23 cellular contexts compared by ENCODE assay signal in the genomic region with DNA sequence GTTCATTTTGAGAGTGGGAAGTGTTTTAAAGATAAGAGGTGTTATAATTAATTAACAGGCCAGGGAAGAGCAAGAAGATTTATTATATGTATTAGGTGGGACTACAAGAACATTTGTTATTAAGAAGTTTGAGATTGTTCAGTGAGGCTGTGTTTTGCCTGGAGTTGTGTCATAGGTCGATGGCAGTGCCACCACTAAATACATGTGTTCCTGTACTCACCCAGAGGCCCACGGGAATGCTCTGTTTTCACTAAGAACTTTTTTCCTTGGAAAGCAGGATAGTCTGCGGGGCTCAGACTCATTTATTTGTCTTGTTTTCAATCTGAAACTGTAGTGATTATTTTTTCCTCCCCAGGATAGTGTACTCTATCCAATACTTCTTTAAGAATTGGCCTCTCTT. TPM values are rescaled to one million over a fixed set of nuclear protein-coding genes. Genes with fewer than 3 reads are reported as not detected.
DNase-seq lines count a peak whose midpoint lies in the region; ATAC-seq and TF ChIP-seq lines count a peak whose summit lies in the region.
"Had no signal": no experiment of that assay in that cellular context is flagged by ENCODE, and none has a peak within 500 bp of the region (broad histone marks: within the 10 kb centered on the region; RNA-seq: fewer than 3 reads in every experiment).

No MANE protein-coding gene starts in this region.

- H3K4me1 ChIP-seq in right cardiac atrium (ENCODE audit: control insufficient read depth, insufficient read depth, low read length) (peaks cover 5% of the 10 kb centered on the region), osteoblast (ENCODE audit: insufficient read depth, low read length) (peaks cover 4% of the 10 kb centered on the region)
- H3K4me1 ChIP-seq: A549, BE2C had no signal

- DNase-seq in right cardiac atrium (no peak), Right ventricle myocardium superior (no peak), left kidney (ENCODE audit: low read depth, low spot score) (peak; percentile 17), osteoblast (ENCODE audit: insufficient read length, low spot score, missing footprints) (no peak), left colon (no peak), mesothelial cell of epicardium (ENCODE audit: low spot score in 2 of 2, unreplicated experiment in 2 of 2) (no peak), RPMI8226 (no peak)
- DNase-seq: 8988T; ACHN; AML-193; BE2C; Calu3; CD4-positive, alpha-beta memory T cell; COR-L47; DMS53; DMS79 treated with DMSO at 0.1 percent for 48 hours; GF-D8; GM23248; H7; HCEC 1CT had no signal

- TF ChIP-seq CTCF in osteoblast (IDR thresholded peaks at IDR 0.05; ENCODE audit: extremely low read depth, low read depth, low read length) (no peak), mesothelial cell of epicardium (IDR thresholded peaks at IDR 0.05; ENCODE audit: unreplicated experiment) (no peak)

- intact Hi-C loops in right cardiac atrium (cut with DNase I): no loop called here
- intact Hi-C loops in Right ventricle myocardium superior (cut with DNase I): no loop called here
- intact Hi-C loops in left colon (cut with DNase I, micrococcal nuclease): no loop called here

- peak overlapping the region; percentile 4 for H2AFZ ChIP-seq in osteoblast (ENCODE audit: low read length)
- H2AFZ ChIP-seq: GM23248 had no signal

- no peaks in the 10 kb centered on the region for H3K79me2 ChIP-seq in osteoblast (ENCODE audit: insufficient read depth, low read length)

- WGBS in right cardiac atrium: 68% methylated on average over 3 of the region's 3 CpGs

- H3K27ac Mint-ChIP-seq in mesothelial cell of epicardium: no peak overlapping the region
- H3K27ac Mint-ChIP-seq: CD4-positive, alpha-beta memory T cell had no signal

- no peak overlapping the region for H3K4me2 ChIP-seq in osteoblast (ENCODE audit: insufficient read depth, low read length)
- H3K4me2 ChIP-seq: A549 had no signal

- peaks cover 10% of the 10 kb centered on the region for H3K4me1 Mint-ChIP-seq in mesothelial cell of epicardium

- H3K36me3 Mint-ChIP-seq in mesothelial cell of epicardium: no peaks in the 10 kb centered on the region
- H3K36me3 Mint-ChIP-seq: CD4-positive, alpha-beta memory T cell had no signal

- peaks cover 12% of the 10 kb centered on the region for H3K27me3 Mint-ChIP-seq in mesothelial cell of epicardium (ENCODE audit: low read depth)

- H4K20me1 ChIP-seq in osteoblast (ENCODE audit: insufficient read depth, low read length): no peaks in the 10 kb centered on the region
- H4K20me1 ChIP-seq: BLaER1 treated with 17β-estradiol and CSF1 and Interleukin-3, amounts not matched to agents 10 nM and 100 nM had no signal

- no peaks in the 10 kb centered on the region for H3K9me3 ChIP-seq in right cardiac atrium (ENCODE audit: control insufficient read depth, low read length)
- H3K9me3 ChIP-seq in osteoblast (ENCODE audit: low read depth, low read length): no peaks in the 10 kb centered on the region
- H3K9me3 ChIP-seq: BE2C had no signal

- no peak overlapping the region for H3K4me3 Mint-ChIP-seq in mesothelial cell of epicardium
- H3K4me3 Mint-ChIP-seq: CD4-positive, alpha-beta memory T cell had no signal

- H3K36me3 ChIP-seq in osteoblast (ENCODE audit: insufficient read depth, low read length): no peaks in the 10 kb centered on the region
- H3K36me3 ChIP-seq: BE2C had no signal

- H3K4me3 ChIP-seq in right cardiac atrium (ENCODE audit: low read length) (no peak overlapping the region), osteoblast (ENCODE audit: insufficient read depth, low read length) (no peak overlapping the region)
- H3K4me3 ChIP-seq: A549; BLaER1 treated with 17β-estradiol and CSF1 and Interleukin-3, amounts not matched to agents 10 nM and 100 nM; GM23248 had no signal

- H3K27me3 ChIP-seq in right cardiac atrium (ENCODE audit: control insufficient read depth, insufficient read depth) (no peaks in the 10 kb centered on the region), osteoblast (ENCODE audit: insufficient read depth, low read length) (no peaks in the 10 kb centered on the region)
- H3K27me3 ChIP-seq: BLaER1 treated with 17β-estradiol and CSF1 and Interleukin-3, amounts not matched to agents 10 nM and 100 nM had no signal

- ATAC-seq in right cardiac atrium (peak; percentile 51 to 59), Right ventricle myocardium superior (ENCODE audit: poor library complexity) (no peak), left colon (no peak)
- ATAC-seq: A549 had no signal

- peaks cover 7% of the 10 kb centered on the region for H3K9me3 Mint-ChIP-seq in mesothelial cell of epicardium

- no peak overlapping the region for H3K27ac ChIP-seq in right cardiac atrium (ENCODE audit: low read length)
- no peak overlapping the region for H3K27ac ChIP-seq in osteoblast (ENCODE audit: low read depth, low read length)
- H3K27ac ChIP-seq: A549, GM23248 had no signal

RNA-seq across cellular contexts. Expression of gene IRAK3, which starts 10.1 kb away (rescaled TPM):
- total RNA-seq in right cardiac atrium (10 to 100 TPM in 1 of 4 donors, 1 to 10 TPM in 3; 6.7 to 17.0 (median 9.3) TPM), Right ventricle myocardium superior (4.0 TPM), osteoblast (3.6 and 4.4 TPM in 2 replicates), left colon (1 to 10 TPM; 4.0 to 6.7 TPM), mesothelial cell of epicardium (1.5 to 2.2 TPM (median 1.9 TPM) in 3 replicates)
- 4.1 TPM for polyA plus RNA-seq in right cardiac atrium
- total RNA-seq: G401 had no signal

RNA-seq across cellular contexts. Expression of gene TMBIM4, which starts 29.3 kb away (rescaled TPM):
- total RNA-seq in right cardiac atrium (100 to 1,000 TPM in 1 of 4 donors, 10 to 100 TPM in 3; 86.4 to 107 (median 89.6) TPM), Right ventricle myocardium superior (60.8 TPM), osteoblast (78.1 and 94.1 TPM in 2 replicates), left colon (100 to 1,000 TPM; 139 to 158 TPM), mesothelial cell of epicardium (31.0 to 31.9 TPM (median 31.4 TPM) in 3 replicates)
- 178 TPM for polyA plus RNA-seq in right cardiac atrium
- total RNA-seq: H7 had no signal

Comparison
In these comparisons a context has a peak if more than half of its experiments do, and no peak if none do; other contexts are left out.
1. ATAC-seq: peak in right cardiac atrium (2 of 2); none in Right ventricle myocardium superior (single experiment) and left colon (single experiment).